Comparison of ENCODE assay signal across 8 cellular contexts in the genomic region with DNA sequence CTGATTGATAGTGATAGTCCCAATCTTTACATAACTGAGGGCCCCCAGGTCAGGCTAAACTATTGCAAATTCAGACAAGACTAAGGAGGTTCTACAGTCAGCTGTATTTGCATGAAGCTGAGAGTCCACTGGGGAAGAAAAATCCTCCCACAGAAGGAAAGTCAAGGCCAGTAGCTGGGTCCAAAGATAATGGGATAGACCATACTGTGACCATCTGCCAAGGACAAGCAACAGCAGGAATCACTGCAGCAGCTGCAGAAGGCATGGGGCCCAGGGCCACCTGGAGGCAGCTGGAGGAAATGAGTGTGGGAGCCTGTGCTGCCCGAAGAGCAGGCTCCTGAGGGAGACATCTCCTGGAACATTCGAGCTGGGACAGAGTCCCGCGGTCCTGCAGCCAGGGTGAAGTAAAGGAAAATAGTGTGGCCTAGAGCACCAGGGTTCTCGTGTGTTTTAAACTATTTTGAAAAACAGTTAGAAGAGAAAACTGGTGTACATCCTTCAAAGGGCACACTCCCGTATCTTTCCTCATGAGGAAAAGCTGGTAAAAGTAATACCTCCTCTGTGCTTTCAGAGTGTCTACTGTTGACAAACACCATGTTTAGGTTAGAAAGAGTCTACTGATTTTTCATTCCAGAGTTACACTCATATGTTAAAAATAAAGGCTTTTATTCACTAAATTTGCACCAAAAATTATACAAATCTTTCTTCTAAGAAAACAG. TPM values are rescaled to one million over a fixed set of nuclear protein-coding genes. Genes with fewer than 3 reads are reported as not detected.
A peak's percentile ranks its signal among the peaks of the same experiment; 100 is the strongest.
DNase-seq lines count a peak whose midpoint lies in the region; ATAC-seq and TF ChIP-seq lines count a peak whose summit lies in the region.

No MANE protein-coding gene starts in this region.

- in situ Hi-C loops in G401 (cut with HindIII; ENCODE audit: low sequenced_read_pairs): no loop called here

- H3K27me3 Mint-ChIP-seq in nephron (ENCODE audit: low read depth): peaks cover 5% of the 10 kb centered on the region

- peaks cover 48% of the 10 kb centered on the region for H3K4me1 Mint-ChIP-seq in nephron

- WGBS in esophagus squamous epithelium, 2 donors: 14% methylated on average over 6 of the region's 6 CpGs

- no peak for TF ChIP-seq POLR2A in esophagus squamous epithelium (IDR thresholded peaks at IDR 0.05)

- peak overlapping the region; percentile 8 to 65 (median 37) for H3K27ac Mint-ChIP-seq in nephron

- peak; percentile 48 for DNase-seq in COLO668 (lab: John Stamatoyannopoulos, UW; ENCODE audit: unreplicated experiment)
- no peak for DNase-seq in LNCaP clone FGC (ENCODE audit: low read depth)
- peak; percentile 71 for DNase-seq in SK-N-DZ (ENCODE audit: low spot score)
- DNase-seq in esophagus squamous epithelium (lab: John Stamatoyannopoulos, UW): no peak
- DNase-seq in G401 (ENCODE audit: low spot score): no peak
- no peak for DNase-seq in OCI-M2 (lab: John Stamatoyannopoulos, UW; ENCODE audit: unreplicated experiment)

- H3K27me3 ChIP-seq in esophagus squamous epithelium: no peaks in the 10 kb centered on the region

- TF ChIP-seq CTCF in LNCaP clone FGC (IDR thresholded peaks at IDR 0.05; ENCODE audit: control insufficient read depth, extremely low read depth, insufficient read depth): peak; percentile 70
- peak in 5 of 6 experiments; percentile 61 to 89 (median 77) for TF ChIP-seq CTCF in esophagus squamous epithelium (IDR thresholded peaks at IDR 0.05)
- peak; percentile 74 to 79 (median 76) for TF ChIP-seq CTCF in nephron (IDR thresholded peaks at IDR 0.05; ENCODE audit: unreplicated experiment in 3 of 3)

- no peak overlapping the region for H3K4me3 Mint-ChIP-seq in nephron

- peaks cover 0 to 48% (median 22%) of the 10 kb centered on the region in 3 donors for H3K4me1 ChIP-seq in esophagus squamous epithelium

- no peaks in the 10 kb centered on the region for H3K9me3 Mint-ChIP-seq in nephron

- peak overlapping the region; percentile 15 to 54 (median 24) for H3K27ac ChIP-seq in esophagus squamous epithelium

- ATAC-seq in GM19463 (IDR thresholded peaks at IDR 0.05; ENCODE audit: unreplicated experiment): peak; percentile 79

- intact Hi-C loops in esophagus squamous epithelium (cut with DNase I): loop anchor here (10.0 kb wide), 2 partner anchors 55 to 185 kb away; no protein-coding TSS in a partner anchor

- no peaks in the 10 kb centered on the region for H3K36me3 ChIP-seq in esophagus squamous epithelium

- H3K9me3 ChIP-seq in esophagus squamous epithelium: no peaks in the 10 kb centered on the region

- H3K36me3 Mint-ChIP-seq in nephron (ENCODE audit: low read depth): no peaks in the 10 kb centered on the region

- H3K4me3 ChIP-seq in LNCaP clone FGC (ENCODE audit: low read depth, low read length) (no peak overlapping the region), esophagus squamous epithelium (no peak overlapping the region)

RNA-seq across cellular contexts. Expression of gene TMEM212, which starts 13.1 kb away (rescaled TPM):
- not detected in 2 replicates for polyA plus RNA-seq in SK-N-DZ (2014; cell fraction: cytosol; rRNA removed)
- polyA plus RNA-seq in SK-N-DZ (2014; cell fraction: nucleus; rRNA removed): not detected in 2 replicates
- total RNA-seq in esophagus squamous epithelium: not detected
- total RNA-seq in G401 (2014; rRNA removed; shearing (Covaris generic)): not detected in 2 replicates

RNA-seq across cellular contexts. Expression of gene PLD1, which starts 19.7 kb away (rescaled TPM):
- 3.1 TPM in 1 of 2 replicates, not detected in the other for polyA plus RNA-seq in SK-N-DZ (2014; cell fraction: cytosol; rRNA removed)
- 0.02 TPM in 1 of 2 replicates, not detected in the other for polyA plus RNA-seq in SK-N-DZ (2014; cell fraction: nucleus; rRNA removed)
- 10 to 100 TPM; 30.9 to 67.9 (median 56.0) TPM for total RNA-seq in esophagus squamous epithelium
- not detected in 2 replicates for total RNA-seq in G401 (2014; rRNA removed; shearing (Covaris generic))

Comparison
In these comparisons a context has a peak if more than half of its experiments do, and no peak if none do; other contexts are left out.
1. DNase-seq: peak in COLO668 (single experiment) and SK-N-DZ (single experiment); none in LNCaP clone FGC (single experiment), esophagus squamous epithelium (single experiment), G401 (single experiment) and OCI-M2 (single experiment).
2. RNA of gene PLD1, which starts 19.7 kb away (total RNA-seq): 30.9 to 67.9 TPM in esophagus squamous epithelium; not detected in G401; every median in the first group is over 10 times any median in the second.
3. Peak in every context shown above with its lines, with median percentiles within 50 percentile points of each other: CTCF ChIP-seq.